Comparison of ENCODE assay signal across 8 cellular contexts in genomic region chr17:77400445-77400870, GRCh38.
DNase-seq lines count a peak whose midpoint lies in the region; ATAC-seq and TF ChIP-seq lines count a peak whose summit lies in the region.

No MANE protein-coding gene starts in this region.

- DNase-seq in SKM-1 treated with dmso at 0.1 percent for 144 hours (lab: John Stamatoyannopoulos, UW; ENCODE audit: unreplicated experiment) (peak; percentile 8), SKM-1 (lab: John Stamatoyannopoulos, UW; ENCODE audit: unreplicated experiment) (no peak), T-helper 17 cell (peak; percentile 60 to 71 (median 64)), NCI-H1417 treated with DMSO at 0.1 percent for 48 hours (lab: John Stamatoyannopoulos, UW) (no peak)
- DNase-seq in activated naive CD8-positive, alpha-beta T cell treated with anti-CD3 and anti-CD28 coated beads, Interleukin-2, amount 50 U/mL, for 24 hours, result peak; percentile 89
- peak; percentile 72 for DNase-seq in stimulated activated CD8-positive, alpha-beta memory T cell treated with anti-CD3 and anti-CD28 coated beads, Interleukin-4, amount 100 ng/mL, for 24 hours (ENCODE audit: low read depth)

- H3K27ac Mint-ChIP-seq in T-helper 17 cell, result peak overlapping the region; percentile 95
- H3K27ac Mint-ChIP-seq in activated naive CD8-positive, alpha-beta T cell treated with anti-CD3 and anti-CD28 coated beads, Interleukin-2, amount 50 U/mL, for 24 hours, result peak overlapping the region; percentile 86

- TF ChIP-seq CTCF in liver (IDR thresholded peaks at IDR 0.05; ENCODE audit: low read depth, low read length, missing input control), result no peak

- no peaks in the 10 kb centered on the region for H3K27me3 ChIP-seq in liver (ENCODE audit: control insufficient read depth in 4 of 4, insufficient read depth in 4 of 4, low read length in 3 of 4)

- H3K9ac ChIP-seq in liver (ENCODE audit: low read depth in 1 of 2, low read length in 2 of 2), result no peak overlapping the region

- H3K27me3 Mint-ChIP-seq in T-helper 17 cell, result no peaks in the 10 kb centered on the region
- no peaks in the 10 kb centered on the region for H3K27me3 Mint-ChIP-seq in activated naive CD8-positive, alpha-beta T cell treated with anti-CD3 and anti-CD28 coated beads, Interleukin-2, amount 50 U/mL, for 24 hours

- H3K27ac ChIP-seq in liver (ENCODE audit: low read depth in 1 of 2, low read length in 2 of 2), result peak overlapping the region in 1 of 2 donors; percentile 52

- peaks cover 64% of the 10 kb centered on the region for H3K4me1 Mint-ChIP-seq in T-helper 17 cell
- peaks cover 71% of the 10 kb centered on the region for H3K4me1 Mint-ChIP-seq in activated naive CD8-positive, alpha-beta T cell treated with anti-CD3 and anti-CD28 coated beads, Interleukin-2, amount 50 U/mL, for 24 hours

- no peaks in the 10 kb centered on the region for H3K9me3 Mint-ChIP-seq in activated naive CD8-positive, alpha-beta T cell treated with anti-CD3 and anti-CD28 coated beads, Interleukin-2, amount 50 U/mL, for 24 hours

- peak overlapping the region; percentile 92 for H3K4me3 Mint-ChIP-seq in T-helper 17 cell
- peak overlapping the region; percentile 71 for H3K4me3 Mint-ChIP-seq in activated naive CD8-positive, alpha-beta T cell treated with anti-CD3 and anti-CD28 coated beads, Interleukin-2, amount 50 U/mL, for 24 hours

- TF ChIP-seq RAD21 in liver (IDR thresholded peaks at IDR 0.05), result peak; percentile 42 to 74

- ATAC-seq in T-helper 17 cell (peak; percentile 79), GM21515 (IDR thresholded peaks at IDR 0.05; ENCODE audit: unreplicated experiment) (no peak)
- ATAC-seq in activated naive CD8-positive, alpha-beta T cell treated with anti-CD3 and anti-CD28 coated beads, Interleukin-2, amount 50 U/mL, for 24 hours, result peak; percentile 85

- H3K9me3 ChIP-seq in T-helper 17 cell (ENCODE audit: control insufficient read depth, low read length, poor library complexity, severe bottlenecking) (no peaks in the 10 kb centered on the region), liver (ENCODE audit: control insufficient read depth in 4 of 4, low read length in 3 of 4) (no peaks in the 10 kb centered on the region)

- peaks cover 0 to 19% (median 6%) of the 10 kb centered on the region in 4 donors for H3K36me3 ChIP-seq in liver (ENCODE audit: control insufficient read depth in 4 of 4, insufficient read depth in 3 of 4, low read depth in 1 of 4, low read length in 3 of 4)

- H3K4me3 ChIP-seq in liver (ENCODE audit: low read depth in 1 of 3, low read length in 3 of 3), result no peak overlapping the region

- WGBS in liver, result 77% methylated on average over 8 of the region's 8 CpGs

- peaks cover 0 to 9% (median 4%) of the 10 kb centered on the region in 4 donors for H3K4me1 ChIP-seq in liver (ENCODE audit: control insufficient read depth in 4 of 4, insufficient read depth in 4 of 4, low read length in 3 of 4)

- peaks cover 6% of the 10 kb centered on the region for H3K36me3 Mint-ChIP-seq in T-helper 17 cell (ENCODE audit: low read depth)
- no peaks in the 10 kb centered on the region for H3K36me3 Mint-ChIP-seq in activated naive CD8-positive, alpha-beta T cell treated with anti-CD3 and anti-CD28 coated beads, Interleukin-2, amount 50 U/mL, for 24 hours (ENCODE audit: low read depth)

TF ChIP-seq in liver, 16 proteins besides CTCF, POLR2A, EP300 and RAD21:
- TF ChIP-seq MAX (IDR thresholded peaks at IDR 0.05) (no peak), YY1 (IDR thresholded peaks at IDR 0.05) (no peak), GABPA (IDR thresholded peaks at IDR 0.05 in 1 of 2, conservative IDR thresholded peaks at IDR 0.05 in 1 of 2) (no peak), EGR1 (IDR thresholded peaks at IDR 0.05; ENCODE audit: low read depth in 2 of 2) (no peak), SP1 (IDR thresholded peaks at IDR 0.05) (no peak), HNF4G (IDR thresholded peaks at IDR 0.05) (no peak), RXRA (IDR thresholded peaks at IDR 0.05) (no peak), FOXA2 (IDR thresholded peaks at IDR 0.05) (no peak), TAF1 (conservative IDR thresholded peaks at IDR 0.05) (no peak), HNF4A (conservative IDR thresholded peaks at IDR 0.05) (no peak), NR2F2 (IDR thresholded peaks at IDR 0.05) (no peak), JUND (IDR thresholded peaks at IDR 0.05) (no peak), FOXA1 (IDR thresholded peaks at IDR 0.05) (no peak)
- TF ChIP-seq, protein P1, sequence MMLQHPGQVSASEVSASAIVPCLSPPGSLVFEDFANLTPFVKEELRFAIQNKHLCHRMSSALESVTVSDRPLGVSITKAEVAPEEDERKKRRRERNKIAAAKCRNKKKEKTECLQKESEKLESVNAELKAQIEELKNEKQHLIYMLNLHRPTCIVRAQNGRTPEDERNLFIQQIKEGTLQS (IDR thresholded peaks at IDR 0.05), result no peak
- TF ChIP-seq, protein P2, sequence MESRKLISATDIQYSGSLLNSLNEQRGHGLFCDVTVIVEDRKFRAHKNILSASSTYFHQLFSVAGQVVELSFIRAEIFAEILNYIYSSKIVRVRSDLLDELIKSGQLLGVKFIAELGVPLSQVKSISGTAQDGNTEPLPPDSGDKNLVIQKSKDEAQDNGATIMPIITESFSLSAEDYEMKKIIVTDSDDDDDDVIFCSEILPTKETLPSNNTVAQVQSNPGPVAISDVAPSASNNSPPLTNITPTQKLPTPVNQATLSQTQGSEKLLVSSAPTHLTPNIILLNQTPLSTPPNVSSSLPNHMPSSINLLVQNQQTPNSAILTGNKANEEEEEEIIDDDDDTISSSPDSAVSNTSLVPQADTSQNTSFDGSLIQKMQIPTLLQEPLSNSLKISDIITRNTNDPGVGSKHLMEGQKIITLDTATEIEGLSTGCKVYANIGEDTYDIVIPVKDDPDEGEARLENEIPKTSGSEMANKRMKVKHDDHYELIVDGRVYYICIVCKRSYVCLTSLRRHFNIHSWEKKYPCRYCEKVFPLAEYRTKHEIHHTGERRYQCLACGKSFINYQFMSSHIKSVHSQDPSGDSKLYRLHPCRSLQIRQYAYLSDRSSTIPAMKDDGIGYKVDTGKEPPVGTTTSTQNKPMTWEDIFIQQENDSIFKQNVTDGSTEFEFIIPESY (IDR thresholded peaks at IDR 0.05), result no peak
- TF ChIP-seq, protein P3, sequence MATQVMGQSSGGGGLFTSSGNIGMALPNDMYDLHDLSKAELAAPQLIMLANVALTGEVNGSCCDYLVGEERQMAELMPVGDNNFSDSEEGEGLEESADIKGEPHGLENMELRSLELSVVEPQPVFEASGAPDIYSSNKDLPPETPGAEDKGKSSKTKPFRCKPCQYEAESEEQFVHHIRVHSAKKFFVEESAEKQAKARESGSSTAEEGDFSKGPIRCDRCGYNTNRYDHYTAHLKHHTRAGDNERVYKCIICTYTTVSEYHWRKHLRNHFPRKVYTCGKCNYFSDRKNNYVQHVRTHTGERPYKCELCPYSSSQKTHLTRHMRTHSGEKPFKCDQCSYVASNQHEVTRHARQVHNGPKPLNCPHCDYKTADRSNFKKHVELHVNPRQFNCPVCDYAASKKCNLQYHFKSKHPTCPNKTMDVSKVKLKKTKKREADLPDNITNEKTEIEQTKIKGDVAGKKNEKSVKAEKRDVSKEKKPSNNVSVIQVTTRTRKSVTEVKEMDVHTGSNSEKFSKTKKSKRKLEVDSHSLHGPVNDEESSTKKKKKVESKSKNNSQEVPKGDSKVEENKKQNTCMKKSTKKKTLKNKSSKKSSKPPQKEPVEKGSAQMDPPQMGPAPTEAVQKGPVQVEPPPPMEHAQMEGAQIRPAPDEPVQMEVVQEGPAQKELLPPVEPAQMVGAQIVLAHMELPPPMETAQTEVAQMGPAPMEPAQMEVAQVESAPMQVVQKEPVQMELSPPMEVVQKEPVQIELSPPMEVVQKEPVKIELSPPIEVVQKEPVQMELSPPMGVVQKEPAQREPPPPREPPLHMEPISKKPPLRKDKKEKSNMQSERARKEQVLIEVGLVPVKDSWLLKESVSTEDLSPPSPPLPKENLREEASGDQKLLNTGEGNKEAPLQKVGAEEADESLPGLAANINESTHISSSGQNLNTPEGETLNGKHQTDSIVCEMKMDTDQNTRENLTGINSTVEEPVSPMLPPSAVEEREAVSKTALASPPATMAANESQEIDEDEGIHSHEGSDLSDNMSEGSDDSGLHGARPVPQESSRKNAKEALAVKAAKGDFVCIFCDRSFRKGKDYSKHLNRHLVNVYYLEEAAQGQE (IDR thresholded peaks at IDR 0.05), result no peak

Comparison
In these comparisons a context has a peak if more than half of its experiments do, and no peak if none do; other contexts are left out.
1. DNase-seq: peak in SKM-1 treated with dmso at 0.1 percent for 144 hours (single experiment), T-helper 17 cell (3 of 3), activated naive CD8-positive, alpha-beta T cell treated with anti-CD3 and anti-CD28 coated beads, Interleukin-2, amount 50 U/mL, for 24 hours (single experiment) and stimulated activated CD8-positive, alpha-beta memory T cell treated with anti-CD3 and anti-CD28 coated beads, Interleukin-4, amount 100 ng/mL, for 24 hours (single experiment); none in SKM-1 (single experiment) and NCI-H1417 treated with DMSO at 0.1 percent for 48 hours (single experiment).